In the genomic region with DNA sequence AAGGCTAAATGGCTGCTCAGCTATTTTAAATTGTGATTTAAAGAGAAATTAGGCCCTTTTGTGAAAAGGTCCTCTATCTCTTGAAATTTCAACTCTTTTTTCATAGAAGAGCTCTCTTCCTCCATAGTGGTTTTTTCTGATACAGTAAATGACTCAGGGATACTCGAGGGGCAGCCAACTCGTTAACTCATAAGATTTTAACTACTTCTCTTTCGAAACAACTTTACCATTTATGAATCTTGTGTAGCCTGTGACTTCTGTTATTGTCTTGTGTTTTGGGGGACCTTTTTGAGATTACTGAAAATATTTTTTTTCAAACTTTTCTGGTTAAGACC, we compare ENCODE assay signal across 1 cellular context.
TF ChIP-seq lines count a peak whose summit lies in the region.

No MANE protein-coding gene starts in this region.

TF ChIP-seq in WTC11, 78 proteins besides CTCF, POLR2A, EP300 and RAD21 (continued from another document):
- TF ChIP-seq, protein P1, sequence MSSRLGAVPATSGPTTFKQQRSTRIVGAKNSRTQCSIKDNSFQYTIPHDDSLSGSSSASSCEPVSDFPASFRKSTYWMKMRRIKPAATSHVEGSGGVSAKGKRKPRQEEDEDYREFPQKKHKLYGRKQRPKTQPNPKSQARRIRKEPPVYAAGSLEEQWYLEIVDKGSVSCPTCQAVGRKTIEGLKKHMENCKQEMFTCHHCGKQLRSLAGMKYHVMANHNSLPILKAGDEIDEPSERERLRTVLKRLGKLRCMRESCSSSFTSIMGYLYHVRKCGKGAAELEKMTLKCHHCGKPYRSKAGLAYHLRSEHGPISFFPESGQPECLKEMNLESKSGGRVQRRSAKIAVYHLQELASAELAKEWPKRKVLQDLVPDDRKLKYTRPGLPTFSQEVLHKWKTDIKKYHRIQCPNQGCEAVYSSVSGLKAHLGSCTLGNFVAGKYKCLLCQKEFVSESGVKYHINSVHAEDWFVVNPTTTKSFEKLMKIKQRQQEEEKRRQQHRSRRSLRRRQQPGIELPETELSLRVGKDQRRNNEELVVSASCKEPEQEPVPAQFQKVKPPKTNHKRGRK (CRISPR knock-in tag; IDR thresholded peaks at IDR 0.05; ENCODE audit: borderline replicate concordance) = no peak
- TF ChIP-seq NFE2L1 (CRISPR knock-in tag; IDR thresholded peaks at IDR 0.05) = no peak
- no peak for TF ChIP-seq JUN (CRISPR knock-in tag; IDR thresholded peaks at IDR 0.05)
- TF ChIP-seq, protein P2, sequence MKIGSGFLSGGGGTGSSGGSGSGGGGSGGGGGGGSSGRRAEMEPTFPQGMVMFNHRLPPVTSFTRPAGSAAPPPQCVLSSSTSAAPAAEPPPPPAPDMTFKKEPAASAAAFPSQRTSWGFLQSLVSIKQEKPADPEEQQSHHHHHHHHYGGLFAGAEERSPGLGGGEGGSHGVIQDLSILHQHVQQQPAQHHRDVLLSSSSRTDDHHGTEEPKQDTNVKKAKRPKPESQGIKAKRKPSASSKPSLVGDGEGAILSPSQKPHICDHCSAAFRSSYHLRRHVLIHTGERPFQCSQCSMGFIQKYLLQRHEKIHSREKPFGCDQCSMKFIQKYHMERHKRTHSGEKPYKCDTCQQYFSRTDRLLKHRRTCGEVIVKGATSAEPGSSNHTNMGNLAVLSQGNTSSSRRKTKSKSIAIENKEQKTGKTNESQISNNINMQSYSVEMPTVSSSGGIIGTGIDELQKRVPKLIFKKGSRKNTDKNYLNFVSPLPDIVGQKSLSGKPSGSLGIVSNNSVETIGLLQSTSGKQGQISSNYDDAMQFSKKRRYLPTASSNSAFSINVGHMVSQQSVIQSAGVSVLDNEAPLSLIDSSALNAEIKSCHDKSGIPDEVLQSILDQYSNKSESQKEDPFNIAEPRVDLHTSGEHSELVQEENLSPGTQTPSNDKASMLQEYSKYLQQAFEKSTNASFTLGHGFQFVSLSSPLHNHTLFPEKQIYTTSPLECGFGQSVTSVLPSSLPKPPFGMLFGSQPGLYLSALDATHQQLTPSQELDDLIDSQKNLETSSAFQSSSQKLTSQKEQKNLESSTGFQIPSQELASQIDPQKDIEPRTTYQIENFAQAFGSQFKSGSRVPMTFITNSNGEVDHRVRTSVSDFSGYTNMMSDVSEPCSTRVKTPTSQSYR (CRISPR knock-in tag; IDR thresholded peaks at IDR 0.05) = no peak
- TF ChIP-seq, protein P3, sequence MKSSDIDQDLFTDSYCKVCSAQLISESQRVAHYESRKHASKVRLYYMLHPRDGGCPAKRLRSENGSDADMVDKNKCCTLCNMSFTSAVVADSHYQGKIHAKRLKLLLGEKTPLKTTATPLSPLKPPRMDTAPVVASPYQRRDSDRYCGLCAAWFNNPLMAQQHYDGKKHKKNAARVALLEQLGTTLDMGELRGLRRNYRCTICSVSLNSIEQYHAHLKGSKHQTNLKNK (CRISPR knock-in tag; IDR thresholded peaks at IDR 0.05) = no peak
- TF ChIP-seq FOXP1 (CRISPR knock-in tag; IDR thresholded peaks at IDR 0.05; ENCODE audit: borderline replicate concordance) = no peak
- TF ChIP-seq, protein P4, sequence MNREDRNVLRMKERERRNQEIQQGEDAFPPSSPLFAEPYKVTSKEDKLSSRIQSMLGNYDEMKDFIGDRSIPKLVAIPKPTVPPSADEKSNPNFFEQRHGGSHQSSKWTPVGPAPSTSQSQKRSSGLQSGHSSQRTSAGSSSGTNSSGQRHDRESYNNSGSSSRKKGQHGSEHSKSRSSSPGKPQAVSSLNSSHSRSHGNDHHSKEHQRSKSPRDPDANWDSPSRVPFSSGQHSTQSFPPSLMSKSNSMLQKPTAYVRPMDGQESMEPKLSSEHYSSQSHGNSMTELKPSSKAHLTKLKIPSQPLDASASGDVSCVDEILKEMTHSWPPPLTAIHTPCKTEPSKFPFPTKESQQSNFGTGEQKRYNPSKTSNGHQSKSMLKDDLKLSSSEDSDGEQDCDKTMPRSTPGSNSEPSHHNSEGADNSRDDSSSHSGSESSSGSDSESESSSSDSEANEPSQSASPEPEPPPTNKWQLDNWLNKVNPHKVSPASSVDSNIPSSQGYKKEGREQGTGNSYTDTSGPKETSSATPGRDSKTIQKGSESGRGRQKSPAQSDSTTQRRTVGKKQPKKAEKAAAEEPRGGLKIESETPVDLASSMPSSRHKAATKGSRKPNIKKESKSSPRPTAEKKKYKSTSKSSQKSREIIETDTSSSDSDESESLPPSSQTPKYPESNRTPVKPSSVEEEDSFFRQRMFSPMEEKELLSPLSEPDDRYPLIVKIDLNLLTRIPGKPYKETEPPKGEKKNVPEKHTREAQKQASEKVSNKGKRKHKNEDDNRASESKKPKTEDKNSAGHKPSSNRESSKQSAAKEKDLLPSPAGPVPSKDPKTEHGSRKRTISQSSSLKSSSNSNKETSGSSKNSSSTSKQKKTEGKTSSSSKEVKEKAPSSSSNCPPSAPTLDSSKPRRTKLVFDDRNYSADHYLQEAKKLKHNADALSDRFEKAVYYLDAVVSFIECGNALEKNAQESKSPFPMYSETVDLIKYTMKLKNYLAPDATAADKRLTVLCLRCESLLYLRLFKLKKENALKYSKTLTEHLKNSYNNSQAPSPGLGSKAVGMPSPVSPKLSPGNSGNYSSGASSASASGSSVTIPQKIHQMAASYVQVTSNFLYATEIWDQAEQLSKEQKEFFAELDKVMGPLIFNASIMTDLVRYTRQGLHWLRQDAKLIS (CRISPR knock-in tag; IDR thresholded peaks at IDR 0.05; ENCODE audit: borderline replicate concordance) = no peak
- TF ChIP-seq, protein P5, sequence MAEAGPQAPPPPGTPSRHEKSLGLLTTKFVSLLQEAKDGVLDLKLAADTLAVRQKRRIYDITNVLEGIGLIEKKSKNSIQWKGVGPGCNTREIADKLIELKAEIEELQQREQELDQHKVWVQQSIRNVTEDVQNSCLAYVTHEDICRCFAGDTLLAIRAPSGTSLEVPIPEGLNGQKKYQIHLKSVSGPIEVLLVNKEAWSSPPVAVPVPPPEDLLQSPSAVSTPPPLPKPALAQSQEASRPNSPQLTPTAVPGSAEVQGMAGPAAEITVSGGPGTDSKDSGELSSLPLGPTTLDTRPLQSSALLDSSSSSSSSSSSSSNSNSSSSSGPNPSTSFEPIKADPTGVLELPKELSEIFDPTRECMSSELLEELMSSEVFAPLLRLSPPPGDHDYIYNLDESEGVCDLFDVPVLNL (CRISPR knock-in tag; IDR thresholded peaks at IDR 0.05; ENCODE audit: borderline replicate concordance, low read depth) = no peak
- no peak for TF ChIP-seq RORB (CRISPR knock-in tag; IDR thresholded peaks at IDR 0.05)
- TF ChIP-seq JAZF1 (CRISPR knock-in tag; IDR thresholded peaks at IDR 0.05) = no peak
